23 cellular contexts compared by ENCODE assay signal in the genomic region with DNA sequence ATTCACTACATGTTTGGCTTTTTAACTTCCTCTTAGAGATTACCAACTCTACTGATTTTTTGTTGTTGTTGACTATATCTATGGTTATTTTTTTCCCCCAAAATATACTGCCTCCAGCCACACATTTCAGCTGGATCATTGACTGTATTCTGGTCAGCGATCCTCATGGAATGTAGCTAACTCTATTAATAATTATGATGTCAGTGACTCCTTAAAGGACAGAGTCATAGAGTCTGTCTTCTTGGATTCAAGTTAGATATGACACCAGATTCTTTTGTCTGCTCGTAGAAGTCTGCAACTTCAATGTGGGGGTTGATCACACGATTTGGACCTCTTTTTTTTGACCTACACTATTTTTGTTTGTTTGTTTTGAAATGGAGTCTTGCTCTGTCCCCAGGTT.
"Had no signal": no experiment of that assay in that cellular context is flagged by ENCODE, and none has a peak within 500 bp of the region (broad histone marks: within the 10 kb centered on the region; RNA-seq: fewer than 3 reads in every experiment).

No MANE protein-coding gene starts in this region.

- H3K4me2 ChIP-seq: KMS-11, SK-N-SH had no signal

- DNase-seq: activated CD4-positive, alpha-beta T cell treated with anti-CD3 and anti-CD28 coated beads for 48 hours; activated CD4-positive, alpha-beta T cell treated with anti-CD3 and anti-CD28 coated beads, Interleukin-2, amount 50 U/mL, for 4 hours; activated CD4-positive, CD25-positive, alpha-beta regulatory T cell treated with anti-CD3 and anti-CD28 coated beads, Interleukin-2, amount 50 U/mL, for 72 hours; activated CD8-positive, alpha-beta memory T cell treated with anti-CD3 and anti-CD28 coated beads, Interleukin-2, amount 50 U/mL, for 48 hours; activated CD8-positive, alpha-beta T cell treated with anti-CD3 and anti-CD28 coated beads, Interleukin-2, amount 10 ng/mL, durations not matched to agents 7 days and 5 days; activated naive CD4-positive, alpha-beta T cell treated with anti-CD3 and anti-CD28 coated beads, Interleukin-2, amount 50 U/mL, for 16 hours; activated naive CD8-positive, alpha-beta T cell treated with anti-CD3 and anti-CD28 coated beads, Interleukin-2, amount 10 ng/mL, durations not matched to agents 7 days and 5 days; activated T-cell treated with anti-CD3 and anti-CD28 coated beads, Interleukin-2, amount 50 U/mL, for 1 hour; adrenal gland; anterior cingulate cortex; NCI-H1092; NCI-H1417; NCI-H1930; NCI-H2171; NCI-H2227 treated with DMSO at 0.1 percent for 48 hours; NCI-H526 treated with DMSO at 0.1 percent for 48 hours; NCI-H82; SJCRH30; SK-N-SH; SW 1271 had no signal

- H3K9ac ChIP-seq: KMS-11, SK-N-SH had no signal

- H3K4me1 ChIP-seq: breast epithelium, SJCRH30 had no signal

- H3K9me3 ChIP-seq: adrenal gland, breast epithelium, SJCRH30, SK-N-SH had no signal

- H3K27ac ChIP-seq: adrenal gland, breast epithelium, KMS-11, SJCRH30 had no signal

- ATAC-seq: activated CD8-positive, alpha-beta T cell treated with anti-CD3 and anti-CD28 coated beads, Interleukin-2, amount 10 ng/mL, durations not matched to agents 7 days and 5 days; WTC11 had no signal

- H3K4me3 ChIP-seq: adrenal gland, breast epithelium, SJCRH30 had no signal

- H3K27me3 ChIP-seq: adrenal gland, breast epithelium, SJCRH30 had no signal
